Comparison of ENCODE assay signal across 11 cellular contexts in the genomic region with DNA sequence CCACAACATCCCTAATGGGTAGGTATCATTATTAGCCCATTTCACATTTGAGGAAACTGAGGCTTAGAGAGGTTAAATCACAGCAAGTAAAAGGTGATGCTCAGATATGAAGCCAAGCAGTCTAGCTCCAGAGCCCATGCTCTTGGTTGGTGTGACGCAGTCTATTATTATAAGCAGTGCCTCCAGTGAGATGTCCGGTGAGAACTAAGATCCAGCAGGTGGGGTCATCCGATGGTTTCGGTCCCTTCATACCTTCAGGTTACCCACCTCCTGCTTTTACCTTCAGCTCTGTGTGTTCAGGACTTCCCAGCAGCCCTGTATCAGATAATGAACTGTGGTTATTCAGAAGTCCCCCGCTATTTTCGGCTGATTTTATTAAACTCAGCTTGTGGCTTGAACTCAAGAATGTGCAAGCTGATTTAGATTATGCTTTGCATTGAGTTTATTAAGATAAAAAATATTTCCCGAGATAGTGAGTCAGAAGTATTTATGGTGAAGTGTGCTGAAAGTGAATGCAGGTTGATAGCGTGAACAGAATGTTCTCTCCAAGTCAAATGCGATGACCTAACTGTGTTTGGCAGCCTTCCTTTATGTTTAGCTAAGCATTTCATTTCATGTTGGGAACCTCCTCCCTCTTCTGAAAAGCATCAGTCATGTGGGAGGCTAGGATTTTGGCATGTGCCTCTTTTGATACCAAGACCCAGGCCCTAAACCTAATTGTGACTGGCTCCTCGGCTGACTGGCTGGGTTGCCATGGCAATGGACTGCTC.
A peak's percentile ranks its signal among the peaks of the same experiment; 100 is the strongest.
DNase-seq lines count a peak whose midpoint lies in the region; ATAC-seq, FAIRE-seq and TF ChIP-seq lines count a peak whose summit lies in the region.
"Had no signal": no experiment of that assay in that cellular context is flagged by ENCODE, and none has a peak within 500 bp of the region (broad histone marks: within the 10 kb centered on the region; RNA-seq: fewer than 3 reads in every experiment).

No MANE protein-coding gene starts in this region.

- POLR2A ChIA-PET in PC-3 (lab: Charles Lee; ENCODE audit: unreplicated experiment) = no interaction called here

- 0 out of 2 replicates have a peak, but pooled peaks cover 6% of the 10 kb centered on the region for H3K79me2 ChIP-seq in PC-3 (ENCODE audit: low read length)
- no peaks in the 10 kb centered on the region for H3K79me2 ChIP-seq in fibroblast of lung (ENCODE audit: control insufficient read depth, insufficient read depth, low read length)

- H3K4me2 ChIP-seq in PC-3 (ENCODE audit: low read length) (peak overlapping the region; percentile 74), fibroblast of lung (ENCODE audit: extremely low read depth, insufficient read depth, low read length) (peak overlapping the region; percentile 0)

- H3K36me3 ChIP-seq in PC-3 (ENCODE audit: low read depth, low read length) = no peaks in the 10 kb centered on the region
- no peaks in the 10 kb centered on the region for H3K36me3 ChIP-seq in fibroblast of lung (ENCODE audit: control insufficient read depth, insufficient read depth, low read length)
- H3K36me3 ChIP-seq in pancreas = no peaks in the 10 kb centered on the region

- peak overlapping the region; percentile 81 for H3K27ac ChIP-seq in PC-3 (ENCODE audit: low read length)
- H3K27ac ChIP-seq in fibroblast of lung (ENCODE audit: insufficient read depth, low read length) = peak overlapping the region; percentile 20
- H3K27ac ChIP-seq in pancreas = peak overlapping the region; percentile 7 to 62 (median 47)

- DNase-seq in AG08395 (ENCODE audit: low spot score) (peak; percentile 69), PC-3 (peak; percentile 96), fibroblast of lung (ENCODE audit: low read depth in 2 of 2) (peak; percentile 97 to 100), pancreas (peak in 4 of 6 donors; percentile 28 to 68 (median 49)), T-helper 1 cell (no peak), DMS79 (lab: John Stamatoyannopoulos, UW) (no peak), COR-L47 (lab: John Stamatoyannopoulos, UW) (no peak)
- DNase-seq in stimulated activated naive CD4-positive, alpha-beta T cell treated with Interleukin-2 at 50 U/mL for 16 hours (lab: John Stamatoyannopoulos, UW) = no peak
- DNase-seq: DMS79 treated with DMSO at 0.1 percent for 48 hours, left colon, NCI-H2081 had no signal

- H3K9me3 ChIP-seq in PC-3 (ENCODE audit: low read length) = no peaks in the 10 kb centered on the region
- H3K9me3 ChIP-seq in fibroblast of lung (ENCODE audit: control insufficient read depth, insufficient read depth, low read depth, low read length) = no peaks in the 10 kb centered on the region
- H3K9me3 ChIP-seq in pancreas = no peaks in the 10 kb centered on the region

- peak; percentile 16; the same call in 1 of the 2 replicates for TF ChIP-seq CTCF in PC-3 (conservative IDR thresholded peaks at IDR 0.05; ENCODE audit: low read depth, low read length)
- no peak for TF ChIP-seq CTCF in fibroblast of lung (conservative IDR thresholded peaks at IDR 0.05 in 1 of 2, IDR thresholded peaks at IDR 0.05 in 1 of 2; ENCODE audit: low read depth in 1 of 2, low read length in 2 of 2)
- TF ChIP-seq CTCF in pancreas (IDR thresholded peaks at IDR 0.05) = no peak

- no peaks in the 10 kb centered on the region for H3K9me2 ChIP-seq in PC-3 (replicated peaks; ENCODE audit: low read length)

- H2AFZ ChIP-seq in PC-3 (ENCODE audit: low read length) = no peak overlapping the region
- no peak overlapping the region for H2AFZ ChIP-seq in fibroblast of lung (ENCODE audit: low read length)

- 49% methylated on average over 10 of the region's 10 CpGs for WGBS in pancreas, 2 donors

- intact Hi-C loops in PC-3 (cut with micrococcal nuclease) (loop anchor here (1.0 to 10.0 kb wide), 4 partner anchors 28 to 348 kb away; a partner anchor contains a TSS), pancreas (cut with DNase I) (no loop called here)

- peak overlapping the region; percentile 42; the same call in 1 of the 2 replicates for H3K4me3 ChIP-seq in PC-3 (ENCODE audit: low read length)
- H3K4me3 ChIP-seq in fibroblast of lung (replicated peaks in 1 of 4; ENCODE audit: control extremely low read depth in 1 of 4, insufficient read depth in 1 of 4, low read depth in 3 of 4, low read length in 4 of 4) = no peak overlapping the region
- no peak overlapping the region for H3K4me3 ChIP-seq in pancreas

- no peaks in the 10 kb centered on the region for H3F3A ChIP-seq in PC-3 (ENCODE audit: low read length, unreplicated experiment)

- H3K27me3 ChIP-seq in PC-3 (ENCODE audit: low read length) = no peaks in the 10 kb centered on the region
- H3K27me3 ChIP-seq in fibroblast of lung (ENCODE audit: control insufficient read depth, insufficient read depth, low read length) = no peaks in the 10 kb centered on the region
- H3K27me3 ChIP-seq in pancreas = no peaks in the 10 kb centered on the region

- no TSS peak for BruUV-seq in PC-3 (replicated peaks; lab: Mats Ljungman, UMichigan)

- H4K20me1 ChIP-seq in PC-3 (ENCODE audit: low read length) = no peaks in the 10 kb centered on the region
- H4K20me1 ChIP-seq in fibroblast of lung (ENCODE audit: control insufficient read depth, extremely low read depth, insufficient read depth, low read length) = no peaks in the 10 kb centered on the region

- FAIRE-seq in pancreas (lab: Jason Lieb, UNC) = no peak

- H3K4me1 ChIP-seq in PC-3 (ENCODE audit: insufficient read depth, low read length) = peaks cover 63% of the 10 kb centered on the region
- H3K4me1 ChIP-seq in fibroblast of lung (ENCODE audit: control insufficient read depth, extremely low read depth, insufficient read depth, low read length) = peaks cover 24% of the 10 kb centered on the region
- peaks cover 0 to 12% (median 7%) of the 10 kb centered on the region in 3 donors for H3K4me1 ChIP-seq in pancreas

- peak overlapping the region; percentile 33; the same call in 1 of the 2 replicates for H3K9ac ChIP-seq in PC-3 (ENCODE audit: low read length)
- no peak overlapping the region for H3K9ac ChIP-seq in fibroblast of lung (ENCODE audit: insufficient read depth, low read length)

- CTCF ChIA-PET in PC-3 (lab: Charles Lee) = interaction anchor here (0.7 to 0.9 kb wide), 2 partner anchors 8 to 351 kb away, joined by 3 read pairs; no protein-coding TSS in a partner anchor

- peak; percentile 55 for ATAC-seq in PC-3
- peak; percentile 85 to 96 (median 90) for ATAC-seq in pancreas
- ATAC-seq: left colon had no signal

Comparison
In these comparisons a context has a peak if more than half of its experiments do, and no peak if none do; other contexts are left out.
1. DNase-seq: peak in AG08395 (single experiment), PC-3 (single experiment), fibroblast of lung (2 of 2) and pancreas (4 of 6); none in stimulated activated naive CD4-positive, alpha-beta T cell treated with Interleukin-2 at 50 U/mL for 16 hours (single experiment), T-helper 1 cell (0 of 5), DMS79 (single experiment) and COR-L47 (single experiment).
2. H3K27ac ChIP-seq: peak in every context shown above with its lines; median percentile 81 in PC-3; 47 in pancreas; 20 in fibroblast of lung.